Comparison of ENCODE assay signal across 9 cellular contexts in genomic region chr7:158407581-158408331, GRCh38.
A peak's percentile ranks its signal among the peaks of the same experiment; 100 is the strongest.
DNase-seq lines count a peak whose midpoint lies in the region; ATAC-seq, FAIRE-seq and TF ChIP-seq lines count a peak whose summit lies in the region.
"Had no signal": no experiment of that assay in that cellular context is flagged by ENCODE, and none has a peak within 500 bp of the region (broad histone marks: within the 10 kb centered on the region; RNA-seq: fewer than 3 reads in every experiment).

No MANE protein-coding gene starts in this region.

- no peaks in the 10 kb centered on the region for H3K9me3 ChIP-seq in SK-N-MC (ENCODE audit: low read depth, low read length)

- no peak for ATAC-seq in GM19328 (IDR thresholded peaks at IDR 0.05; ENCODE audit: unreplicated experiment)
- no peak for ATAC-seq in GM19395 (IDR thresholded peaks at IDR 0.05; ENCODE audit: unreplicated experiment)

- FAIRE-seq in islet of Langerhans (lab: Jason Lieb, UNC) (peak; percentile 94), H54 (lab: Jason Lieb, UNC) (no peak)

- intact Hi-C loops in Calu3 (cut with micrococcal nuclease; ENCODE audit: unreplicated experiment): no loop called here

- H3K9ac ChIP-seq in SK-N-MC (ENCODE audit: insufficient read length): no peak overlapping the region

- H3K9me3 Mint-ChIP-seq in Calu3 (ENCODE audit: low read depth, unreplicated experiment): no peaks in the 10 kb centered on the region
- H3K9me3 Mint-ChIP-seq: central memory CD8-positive, alpha-beta T cell had no signal

- H3K27ac ChIP-seq in SK-N-MC: no peak overlapping the region

- no peaks in the 10 kb centered on the region for H3K27me3 Mint-ChIP-seq in Calu3 (ENCODE audit: unreplicated experiment)

- no peak for DNase-seq in Calu3
- peak; percentile 48 for DNase-seq in HuH-7.5 (ENCODE audit: low spot score)
- peak; percentile 30 for DNase-seq in SK-N-MC (ENCODE audit: low read depth, low spot score)
- no peak for DNase-seq in H54 (ENCODE audit: insufficient read length, low spot score)
- no peak for DNase-seq in GOT3 (lab: John Stamatoyannopoulos, UW)

- no peak overlapping the region for H3K4me3 ChIP-seq in SK-N-MC

- BruUV-seq in Calu3 (replicated peaks; lab: Mats Ljungman, UMichigan): no TSS peak

- CTCF ChIA-PET in Calu3 (lab: Charles Lee): no interaction called here

- H3K27ac Mint-ChIP-seq in Calu3 (ENCODE audit: unreplicated experiment): no peak overlapping the region

- no peaks in the 10 kb centered on the region for H3K36me3 ChIP-seq in SK-N-MC (ENCODE audit: insufficient read depth, low read length)

- no peaks in the 10 kb centered on the region for H3K4me1 Mint-ChIP-seq in Calu3 (ENCODE audit: low read depth, unreplicated experiment)
- H3K4me1 Mint-ChIP-seq: central memory CD8-positive, alpha-beta T cell had no signal

- no peak for TF ChIP-seq POLR2A in H54 (IDR thresholded peaks at IDR 0.05; ENCODE audit: low read depth, low read length)

- no peak overlapping the region for H3K4me3 Mint-ChIP-seq in Calu3 (ENCODE audit: low read depth, unreplicated experiment)
- H3K4me3 Mint-ChIP-seq: central memory CD8-positive, alpha-beta T cell had no signal

- peak; percentile 23 for TF ChIP-seq CTCF in Calu3 (IDR thresholded peaks at IDR 0.05; ENCODE audit: unreplicated experiment)

- H3K36me3 Mint-ChIP-seq in Calu3 (ENCODE audit: insufficient read depth, unreplicated experiment): peaks cover 2% of the 10 kb centered on the region

Comparison
In these comparisons a context has a peak if more than half of its experiments do, and no peak if none do; other contexts are left out.
1. DNase-seq: peak in HuH-7.5 (single experiment) and SK-N-MC (single experiment); none in Calu3 (single experiment), H54 (single experiment) and GOT3 (single experiment).